ENCODE assay signal across 7 cellular contexts in the genomic region with DNA sequence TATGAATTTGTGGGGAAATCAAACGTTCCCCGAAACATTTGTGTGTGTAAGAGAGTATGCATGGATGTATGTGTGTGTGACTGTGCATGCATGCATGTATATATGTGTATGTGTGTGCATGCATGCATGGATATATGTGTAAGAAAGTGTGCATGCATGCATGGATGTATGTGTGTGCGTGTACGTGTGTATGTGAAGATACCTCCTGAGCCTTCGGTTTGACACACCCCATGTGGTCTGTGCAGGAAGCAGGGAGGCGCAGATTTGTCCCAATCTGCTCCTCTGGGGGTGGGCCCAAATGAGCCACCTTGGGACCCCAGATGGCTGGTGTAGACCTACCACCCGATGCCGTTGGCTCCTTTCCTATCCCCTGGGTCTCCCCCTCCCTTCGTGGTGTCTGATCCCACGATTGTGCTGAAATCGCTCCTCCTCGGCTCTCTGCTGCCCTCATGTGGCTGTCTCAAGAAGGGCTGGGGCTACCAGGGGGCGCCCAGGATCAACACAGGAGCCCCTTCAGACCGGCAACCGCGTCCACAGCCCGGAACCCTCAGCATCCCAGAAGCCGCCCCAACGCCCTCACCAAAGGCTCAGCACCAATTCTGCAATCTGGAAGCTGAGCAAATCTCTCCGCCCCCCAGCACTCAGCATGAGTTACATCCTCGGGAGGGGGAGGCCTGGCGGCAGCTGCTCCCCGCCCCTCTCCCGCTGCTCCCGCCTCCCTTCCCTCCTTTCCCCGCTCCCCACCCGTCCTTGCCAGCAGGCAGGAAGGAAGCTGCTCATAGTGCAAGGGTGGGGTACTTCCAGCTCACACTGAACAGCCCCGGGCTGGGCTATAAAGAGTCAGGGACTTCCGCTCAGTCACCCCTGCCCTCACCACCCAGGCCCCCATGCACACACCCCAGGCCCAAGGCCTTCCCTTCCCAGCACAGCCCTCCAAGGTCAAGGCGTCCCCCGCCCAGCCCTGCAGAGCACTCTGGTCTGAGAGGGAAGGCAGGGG. TPM values are rescaled to one million over a fixed set of nuclear protein-coding genes. Genes with fewer than 3 reads are reported as not detected.
DNase-seq lines count a peak whose midpoint lies in the region; FAIRE-seq and TF ChIP-seq lines count a peak whose summit lies in the region.

No MANE protein-coding gene starts in this region.

- DNase-seq in GM12891 (ENCODE audit: insufficient read length, low spot score) (peak; percentile 81), NCI-H2081 treated with DMSO at 0.1 percent for 48 hours (lab: John Stamatoyannopoulos, UW) (peak; percentile 41), choroid plexus epithelial cell (ENCODE audit: low read depth) (peak; percentile 44), left kidney (ENCODE audit: low read depth, low spot score) (peak; percentile 90), KG1 (lab: John Stamatoyannopoulos, UW) (no peak)
- peak; percentile 56 to 61 for DNase-seq in activated CD4-positive, alpha-beta T cell treated with anti-CD3 and anti-CD28 coated beads for 24 hours (ENCODE audit: low read depth in 2 of 2)
- peak in 2 of 3 experiments; percentile 44 to 56 for DNase-seq in stimulated activated CD4-positive, alpha-beta T cell treated with anti-CD3 and anti-CD28 coated beads, TNF-alpha, amount 100 ng/mL, for 4 hours (ENCODE audit: low read depth in 3 of 3)

- TF ChIP-seq CTCF in choroid plexus epithelial cell (conservative IDR thresholded peaks at IDR 0.05; ENCODE audit: low read depth, low read length): peak; percentile 83

- peak; percentile 16 for FAIRE-seq in GM12891 (lab: Jason Lieb, UNC)

- H3K4me3 ChIP-seq in choroid plexus epithelial cell (ENCODE audit: low read depth, low read length): no peak overlapping the region

- no peak for TF ChIP-seq POLR2A in GM12891 (IDR thresholded peaks at IDR 0.05; ENCODE audit: low read depth, low read length)

TF ChIP-seq in GM12891, 5 proteins besides CTCF, POLR2A, EP300 and RAD21:
- TF ChIP-seq SPI1 (IDR thresholded peaks at IDR 0.05; ENCODE audit: low read depth, low read length): no peak
- TF ChIP-seq POU2F2 (IDR thresholded peaks at IDR 0.05; ENCODE audit: low read depth, low read length): no peak

RNA-seq across cellular contexts. Expression of gene NOS3, which starts 2.3 kb away (rescaled TPM):
- 0.04 TPM for polyA plus RNA-seq in GM12891 (2012; ENCODE audit: low read depth, missing spikeins)

RNA-seq across cellular contexts. Expression of gene KCNH2, which starts 10.4 kb away (rescaled TPM):
- 0.09 TPM for polyA plus RNA-seq in GM12891 (2012; ENCODE audit: low read depth, missing spikeins)

RNA-seq across cellular contexts. Expression of gene ATG9B, which starts 35.8 kb away (rescaled TPM):
- 0.71 TPM for polyA plus RNA-seq in GM12891 (2012; ENCODE audit: low read depth, missing spikeins)

RNA-seq across cellular contexts. Expression of gene ABCB8, which starts 39.7 kb away (rescaled TPM):
- 10.9 TPM for polyA plus RNA-seq in GM12891 (2012; ENCODE audit: low read depth, missing spikeins)

RNA-seq across cellular contexts. Expression of gene ASIC3, which starts 59.8 kb away (rescaled TPM):
- polyA plus RNA-seq in GM12891 (2012; ENCODE audit: low read depth, missing spikeins): 2.7 TPM
